Comparison of ENCODE assay signal across 28 cellular contexts in genomic region chr14:66804141-66804540, GRCh38.
"Had no signal": no experiment of that assay in that cellular context is flagged by ENCODE, and none has a peak within 500 bp of the region (broad histone marks: within the 10 kb centered on the region; RNA-seq: fewer than 3 reads in every experiment).

No MANE protein-coding gene starts in this region.

- H3K4me3 Mint-ChIP-seq: naive thymus-derived CD4-positive, alpha-beta T cell; nephron; neural progenitor cell; type B pancreatic cell had no signal

- DNase-seq: effector memory CD4-positive, alpha-beta T cell; erythroblast; esophagus squamous epithelium; foreskin fibroblast; gastrocnemius medialis; heart left ventricle; kidney; left lung; mammary epithelial cell; mesendoderm; midbrain; naive thymus-derived CD4-positive, alpha-beta T cell; stimulated activated CD4-positive, alpha-beta T cell treated with anti-CD3 and anti-CD28 coated beads, Interleukin-12 subunit alpha, Interleukin-12 subunit beta, amount 100 ng/mL, for 4 hours; stimulated activated CD4-positive, alpha-beta T cell treated with anti-CD3 and anti-CD28 coated beads, Interleukin-1b, Interleukin-23, amount 100 ng/mL, for 48 hours; stimulated activated CD4-positive, alpha-beta T cell treated with anti-CD3 and anti-CD28 coated beads, Interleukin-4, amount 100 ng/mL, for 1 hour; stimulated activated CD8-positive, alpha-beta memory T cell treated with anti-CD3 and anti-CD28 coated beads, Interleukin-4, amount 100 ng/mL, for 48 hours; stimulated activated naive CD4-positive, alpha-beta T cell treated with Interleukin-2 at 50 U/mL for 16 hours; stomach; thyroid gland had no signal

- ATAC-seq: gastrocnemius medialis; heart left ventricle; left lung; naive thymus-derived CD4-positive, alpha-beta T cell; sciatic nerve had no signal

- H3K27ac Mint-ChIP-seq: naive thymus-derived CD4-positive, alpha-beta T cell; nephron; neural progenitor cell; progenitor cell of endocrine pancreas; type B pancreatic cell had no signal

- H3K4me3 ChIP-seq: esophagus squamous epithelium, gastrocnemius medialis, heart left ventricle, hepatocyte, left lung, neural progenitor cell, right atrium auricular region, smooth muscle cell, stomach, thyroid gland had no signal

- FAIRE-seq: colon, kidney had no signal

- H3K27me3 Mint-ChIP-seq: naive thymus-derived CD4-positive, alpha-beta T cell; progenitor cell of endocrine pancreas; type B pancreatic cell had no signal

- H3K4me1 Mint-ChIP-seq: nephron, neural progenitor cell had no signal
